In genomic region chr7:22447759-22448158, GRCh38 we compare ENCODE assay signal across 10 cellular contexts. TPM values are rescaled to one million over a fixed set of nuclear protein-coding genes. Genes with fewer than 3 reads are reported as not detected.
DNase-seq lines count a peak whose midpoint lies in the region; ATAC-seq and TF ChIP-seq lines count a peak whose summit lies in the region.
"Had no signal": no experiment of that assay in that cellular context is flagged by ENCODE, and none has a peak within 500 bp of the region (broad histone marks: within the 10 kb centered on the region; RNA-seq: fewer than 3 reads in every experiment).

No MANE protein-coding gene starts in this region.

- no peak overlapping the region for H2BK5ac ChIP-seq in IMR-90 (ENCODE audit: low read depth, low read length, poor library complexity, severe bottlenecking)

- H3K79me1 ChIP-seq in IMR-90 (ENCODE audit: low read depth in 1 of 2, low read length in 2 of 2), result no peaks in the 10 kb centered on the region

- in situ Hi-C loops in IMR-90 (cut with MboI; ENCODE audit: low sequenced_read_pairs), result no loop called here

- no peak overlapping the region for H3K4ac ChIP-seq in IMR-90 (ENCODE audit: low read depth, low read length)

- no peak overlapping the region for H4K91ac ChIP-seq in IMR-90 (ENCODE audit: insufficient read depth, low read depth, low read length)

- no peak overlapping the region for H3K27ac Mint-ChIP-seq in activated T-cell treated with anti-CD3 and anti-CD28 coated beads, Interleukin-2, amount 50 U/mL, for 72 hours
- H3K27ac Mint-ChIP-seq in stimulated activated naive CD8-positive, alpha-beta T cell treated with anti-CD3 and anti-CD28 coated beads, Interleukin-15, amount 100 ng/mL, for 72 hours, result no peak overlapping the region
- H3K27ac Mint-ChIP-seq in HFFc6, result no peak overlapping the region

- no peak overlapping the region for H3K23ac ChIP-seq in IMR-90 (ENCODE audit: low read depth, low read length)

- H3K4me3 ChIP-seq in IMR-90 (ENCODE audit: insufficient read depth, low read depth, low read length), result no peak overlapping the region
- H3K4me3 ChIP-seq in WERI-Rb-1 (ENCODE audit: low read depth, low read length), result no peak overlapping the region
- H3K4me3 ChIP-seq in effector memory CD4-positive, alpha-beta T cell (ENCODE audit: insufficient read depth, low read depth, low read length, poor library complexity, severe bottlenecking), result no peak overlapping the region
- H3K4me3 ChIP-seq: left ventricle myocardium inferior had no signal

- H3K27ac ChIP-seq in IMR-90 (ENCODE audit: insufficient read depth, low read length) (no peak overlapping the region), WERI-Rb-1 (no peak overlapping the region)
- no peak overlapping the region for H3K27ac ChIP-seq in effector memory CD4-positive, alpha-beta T cell (ENCODE audit: insufficient read depth, low read length, poor library complexity, severe bottlenecking)
- H3K27ac ChIP-seq: epithelial cell of prostate, left ventricle myocardium inferior had no signal

- no peak overlapping the region for H2AK5ac ChIP-seq in IMR-90 (ENCODE audit: low read depth, low read length)

- ATAC-seq in activated T-cell treated with anti-CD3 and anti-CD28 coated beads, Interleukin-2, amount 50 U/mL, for 72 hours (replicated peaks in 1 of 2), result peak; percentile 97
- ATAC-seq in HG02623 (IDR thresholded peaks at IDR 0.05; ENCODE audit: unreplicated experiment) (peak; percentile 70), IMR-90 (ENCODE audit: low read depth) (peak; percentile 13; the same call in 1 of the 2 replicates)
- ATAC-seq in stimulated activated naive CD8-positive, alpha-beta T cell treated with anti-CD3 and anti-CD28 coated beads, Interleukin-15, amount 100 ng/mL, for 72 hours, result peak; percentile 93

- TF ChIP-seq CTCF in IMR-90 (conservative IDR thresholded peaks at IDR 0.05; ENCODE audit: low read depth, low read length), result no peak
- no peak for TF ChIP-seq CTCF in WERI-Rb-1 (IDR thresholded peaks at IDR 0.05; ENCODE audit: low read depth, low read length)
- no peak for TF ChIP-seq CTCF in HFFc6 (IDR thresholded peaks at IDR 0.05)

- H3K9me3 Mint-ChIP-seq in activated T-cell treated with anti-CD3 and anti-CD28 coated beads, Interleukin-2, amount 50 U/mL, for 72 hours, result no peaks in the 10 kb centered on the region
- H3K9me3 Mint-ChIP-seq in stimulated activated naive CD8-positive, alpha-beta T cell treated with anti-CD3 and anti-CD28 coated beads, Interleukin-15, amount 100 ng/mL, for 72 hours, result no peaks in the 10 kb centered on the region
- no peaks in the 10 kb centered on the region for H3K9me3 Mint-ChIP-seq in HFFc6

- dilution Hi-C loops in IMR-90 (cut with HindIII; ENCODE audit: low sequenced_read_pairs, unreplicated experiment), result no loop called here

- H3K9me1 ChIP-seq in IMR-90 (ENCODE audit: insufficient read depth, low read length), result 0 out of 2 replicates have a peak, but pooled peaks cover 2% of the 10 kb centered on the region

- intact Hi-C loops in IMR-90 (cut with micrococcal nuclease), result no loop called here

- H3K14ac ChIP-seq in IMR-90 (replicated peaks; ENCODE audit: low read depth, low read length), result no peak overlapping the region

- TF ChIP-seq RAD21 in IMR-90 (IDR thresholded peaks at IDR 0.05; ENCODE audit: low read length), result no peak

- peaks cover 27% of the 10 kb centered on the region for H3K4me1 Mint-ChIP-seq in activated T-cell treated with anti-CD3 and anti-CD28 coated beads, Interleukin-2, amount 50 U/mL, for 72 hours (ENCODE audit: low read depth)
- H3K4me1 Mint-ChIP-seq in stimulated activated naive CD8-positive, alpha-beta T cell treated with anti-CD3 and anti-CD28 coated beads, Interleukin-15, amount 100 ng/mL, for 72 hours, result peaks cover 24% of the 10 kb centered on the region
- H3K4me1 Mint-ChIP-seq in HFFc6 (ENCODE audit: low read depth), result peaks cover 15% of the 10 kb centered on the region

- peaks cover 51% of the 10 kb centered on the region for H3K27me3 Mint-ChIP-seq in activated T-cell treated with anti-CD3 and anti-CD28 coated beads, Interleukin-2, amount 50 U/mL, for 72 hours (ENCODE audit: low read depth)
- H3K27me3 Mint-ChIP-seq in stimulated activated naive CD8-positive, alpha-beta T cell treated with anti-CD3 and anti-CD28 coated beads, Interleukin-15, amount 100 ng/mL, for 72 hours, result peaks cover 29% of the 10 kb centered on the region
- H3K27me3 Mint-ChIP-seq in HFFc6 (ENCODE audit: insufficient read depth), result no peaks in the 10 kb centered on the region

- peak; percentile 11 to 12 for DNase-seq in activated T-cell treated with anti-CD3 and anti-CD28 coated beads, Interleukin-2, amount 50 U/mL, for 72 hours
- DNase-seq in activated T-cell treated with anti-CD3 and anti-CD28 coated beads for 4 hours, result no peak
- DNase-seq in IMR-90, result peak; percentile 13
- DNase-seq in stimulated activated naive CD8-positive, alpha-beta T cell treated with anti-CD3 and anti-CD28 coated beads, Interleukin-15, amount 100 ng/mL, for 72 hours, result peak in 1 of 2 donors; percentile 11
- DNase-seq in WERI-Rb-1, result no peak
- DNase-seq in effector memory CD4-positive, alpha-beta T cell, result no peak
- no peak for DNase-seq in HFFc6
- DNase-seq: left ventricle myocardium inferior had no signal

- H3K56ac ChIP-seq in IMR-90 (ENCODE audit: extremely low read depth, insufficient read depth, low read length), result no peak overlapping the region

- no peak overlapping the region for H4K8ac ChIP-seq in IMR-90 (ENCODE audit: low read depth in 2 of 2, low read length in 2 of 2)

- no peak overlapping the region for H4K5ac ChIP-seq in IMR-90 (ENCODE audit: low read depth, low read length)

- H3K4me1 ChIP-seq in IMR-90 (ENCODE audit: control insufficient read depth, insufficient read depth, low read length), result peaks cover 2% of the 10 kb centered on the region
- H3K4me1 ChIP-seq in effector memory CD4-positive, alpha-beta T cell (ENCODE audit: control insufficient read depth, insufficient read depth, low read length, poor library complexity, severe bottlenecking), result no peaks in the 10 kb centered on the region

- H3K18ac ChIP-seq in IMR-90 (ENCODE audit: low read depth, low read length), result no peak overlapping the region

- no peaks in the 10 kb centered on the region for H3K9me3 ChIP-seq in IMR-90 (ENCODE audit: control insufficient read depth, insufficient read depth, low read length)
- no peaks in the 10 kb centered on the region for H3K9me3 ChIP-seq in WERI-Rb-1 (ENCODE audit: severe bottlenecking)
- no peaks in the 10 kb centered on the region for H3K9me3 ChIP-seq in effector memory CD4-positive, alpha-beta T cell (ENCODE audit: control insufficient read depth, low read length)
- H3K9me3 ChIP-seq: left ventricle myocardium inferior had no signal

- POLR2A ChIA-PET in IMR-90 (lab: Charles Lee; ENCODE audit: unreplicated experiment), result no interaction called here

- H3K27me3 ChIP-seq in IMR-90 (ENCODE audit: control insufficient read depth, insufficient read depth, low read length), result no peaks in the 10 kb centered on the region
- H3K27me3 ChIP-seq in WERI-Rb-1 (ENCODE audit: insufficient read depth, low read depth, severe bottlenecking), result no peaks in the 10 kb centered on the region
- H3K27me3 ChIP-seq in effector memory CD4-positive, alpha-beta T cell (replicated peaks; ENCODE audit: control insufficient read depth, insufficient read depth, low read length, poor library complexity, severe bottlenecking), result peaks cover 5% of the 10 kb centered on the region

- no peak overlapping the region for H2BK120ac ChIP-seq in IMR-90 (ENCODE audit: low read depth, low read length)

- H3K9ac ChIP-seq in IMR-90 (ENCODE audit: low read depth, low read length), result no peak overlapping the region

- H2AFZ ChIP-seq in IMR-90 (replicated peaks; ENCODE audit: low read length, poor library complexity), result no peak overlapping the region

- no peak overlapping the region for H2AK9ac ChIP-seq in IMR-90 (replicated peaks; ENCODE audit: low read depth, low read length, poor library complexity)

- H3K4me2 ChIP-seq in IMR-90 (ENCODE audit: low read depth, low read length), result no peak overlapping the region

- no peak overlapping the region for H2BK15ac ChIP-seq in IMR-90 (ENCODE audit: low read depth, low read length)

- H3K36me3 Mint-ChIP-seq in activated T-cell treated with anti-CD3 and anti-CD28 coated beads, Interleukin-2, amount 50 U/mL, for 72 hours (ENCODE audit: insufficient read depth in 2 of 2), result peaks cover 0 to 1% of the 10 kb centered on the region in 2 donors
- peaks cover 50% of the 10 kb centered on the region for H3K36me3 Mint-ChIP-seq in HFFc6 (ENCODE audit: low read depth)

- no peak for TF ChIP-seq POLR2A in IMR-90 (IDR thresholded peaks at IDR 0.05; ENCODE audit: low read depth, low read length)

- H4K20me1 ChIP-seq in IMR-90 (ENCODE audit: insufficient read depth, low read length), result no peaks in the 10 kb centered on the region

- no TSS peak for BruUV-seq in IMR-90 (replicated peaks; lab: Mats Ljungman, UMichigan)

- H3K4me3 Mint-ChIP-seq in activated T-cell treated with anti-CD3 and anti-CD28 coated beads, Interleukin-2, amount 50 U/mL, for 72 hours, result no peak overlapping the region
- no peak overlapping the region for H3K4me3 Mint-ChIP-seq in stimulated activated naive CD8-positive, alpha-beta T cell treated with anti-CD3 and anti-CD28 coated beads, Interleukin-15, amount 100 ng/mL, for 72 hours
- H3K4me3 Mint-ChIP-seq in HFFc6, result no peak overlapping the region

- no peak overlapping the region for H2BK20ac ChIP-seq in IMR-90 (ENCODE audit: low read depth, low read length)

- WGBS in IMR-90 (ENCODE audit: extremely low coverage in 2 of 2, insufficient read length in 1 of 2), 2 experiments, result no CpG with 5 or more reads among the region's 3 CpGs

- CTCF ChIA-PET in IMR-90 (lab: Yijun Ruan, JAX), result no interaction called here

- H3K36me3 ChIP-seq in IMR-90 (ENCODE audit: control insufficient read depth, insufficient read depth, low read length) (no peaks in the 10 kb centered on the region), WERI-Rb-1 (no peaks in the 10 kb centered on the region)
- no peaks in the 10 kb centered on the region for H3K36me3 ChIP-seq in effector memory CD4-positive, alpha-beta T cell (ENCODE audit: control insufficient read depth, insufficient read depth, low read length)
- H3K36me3 ChIP-seq: left ventricle myocardium inferior had no signal

RNA-seq across cellular contexts. Expression of gene STEAP1B, which starts 52.2 kb away (rescaled TPM):
- total RNA-seq in activated T-cell treated with anti-CD3 and anti-CD28 coated beads, Interleukin-2, amount 50 U/mL, for 72 hours, result under 1 TPM in 1 of 2 donors, not detected in 1; 0.39 TPM
- 13.8 and 21.1 TPM in 2 replicates for total RNA-seq in IMR-90 (2012; rRNA removed)
- polyA plus RNA-seq in IMR-90 (2012; rRNA removed), result 7.9 and 8.3 TPM in 2 replicates
- polyA plus RNA-seq in IMR-90 (2012; cell fraction: cytosol; rRNA removed), result 1.9 and 4.7 TPM in 2 replicates
- 1.0 and 3.9 TPM in 2 replicates for polyA plus RNA-seq in IMR-90 (2012; cell fraction: nucleus; rRNA removed; ENCODE audit: low replicate concordance)
- total RNA-seq in HFFc6 (2021; fragmentation: NEBNext Ultra II Directional; extraction: Animal tissue kit (Norgen Biotek cat#: 25700)), result 100 to 1,000 TPM in 1 of 6 experiments, 10 to 100 TPM in 5; 36.6 to 101 (median 92.6) TPM

Comparison
In these comparisons a context has a peak if more than half of its experiments do, and no peak if none do; other contexts are left out.
1. DNase-seq: peak in activated T-cell treated with anti-CD3 and anti-CD28 coated beads, Interleukin-2, amount 50 U/mL, for 72 hours (2 of 2) and IMR-90 (single experiment); none in activated T-cell treated with anti-CD3 and anti-CD28 coated beads for 4 hours (single experiment), WERI-Rb-1 (single experiment), effector memory CD4-positive, alpha-beta T cell (0 of 3) and HFFc6 (single experiment).
2. ATAC-seq: peak in every context shown above with its lines; median percentile 97 in activated T-cell treated with anti-CD3 and anti-CD28 coated beads, Interleukin-2, amount 50 U/mL, for 72 hours; 93 in stimulated activated naive CD8-positive, alpha-beta T cell treated with anti-CD3 and anti-CD28 coated beads, Interleukin-15, amount 100 ng/mL, for 72 hours; 70 in HG02623; 13 in IMR-90.
3. RNA of gene STEAP1B, which starts 52.2 kb away (total RNA-seq): 36.6 to 101 TPM in HFFc6 and 13.8 to 21.1 TPM in IMR-90; 0.39 TPM in activated T-cell treated with anti-CD3 and anti-CD28 coated beads, Interleukin-2, amount 50 U/mL, for 72 hours; every median in the first group is over 10 times any median in the second.